Comparison of ENCODE assay signal across 3 cellular contexts in genomic region chr16:72203401-72203800, GRCh38.
TF ChIP-seq lines count a peak whose summit lies in the region.

No MANE protein-coding gene starts in this region.

TF ChIP-seq in liver, 16 proteins besides CTCF, POLR2A, EP300 and RAD21 (continued from another document):
- TF ChIP-seq HNF4G (IDR thresholded peaks at IDR 0.05) (no peak), NR2F2 (IDR thresholded peaks at IDR 0.05) (no peak), GABPA (IDR thresholded peaks at IDR 0.05 in 1 of 2, conservative IDR thresholded peaks at IDR 0.05 in 1 of 2) (no peak), RXRA (IDR thresholded peaks at IDR 0.05) (no peak), FOXA1 (IDR thresholded peaks at IDR 0.05) (no peak)

TF ChIP-seq in HepG2, 621 proteins besides CTCF, POLR2A, EP300 and RAD21:
- TF ChIP-seq, protein P1, sequence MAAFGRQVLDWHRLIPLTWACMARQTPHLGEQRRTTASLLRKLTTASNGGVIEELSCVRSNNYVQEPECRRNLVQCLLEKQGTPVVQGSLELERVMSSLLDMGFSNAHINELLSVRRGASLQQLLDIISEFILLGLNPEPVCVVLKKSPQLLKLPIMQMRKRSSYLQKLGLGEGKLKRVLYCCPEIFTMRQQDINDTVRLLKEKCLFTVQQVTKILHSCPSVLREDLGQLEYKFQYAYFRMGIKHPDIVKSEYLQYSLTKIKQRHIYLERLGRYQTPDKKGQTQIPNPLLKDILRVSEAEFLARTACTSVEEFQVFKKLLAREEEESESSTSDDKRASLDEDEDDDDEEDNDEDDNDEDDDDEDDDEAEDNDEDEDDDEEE (CRISPR knock-in tag; IDR thresholded peaks at IDR 0.05): no peak
- no peak for TF ChIP-seq ZNF34 (CRISPR knock-in tag; IDR thresholded peaks at IDR 0.05; ENCODE audit: borderline replicate concordance)
- TF ChIP-seq DMTF1 (CRISPR knock-in tag; IDR thresholded peaks at IDR 0.05): no peak
- TF ChIP-seq HBP1 (CRISPR knock-in tag; IDR thresholded peaks at IDR 0.05; ENCODE audit: low read depth): no peak
- no peak for TF ChIP-seq ZC3H4 (CRISPR knock-in tag; IDR thresholded peaks at IDR 0.05; ENCODE audit: borderline replicate concordance)
- TF ChIP-seq ZSCAN29 (CRISPR knock-in tag; conservative IDR thresholded peaks at IDR 0.05): no peak
- TF ChIP-seq KLF9 (CRISPR knock-in tag; IDR thresholded peaks at IDR 0.05; ENCODE audit: low read depth): no peak
- TF ChIP-seq ZNF20 (CRISPR knock-in tag; IDR thresholded peaks at IDR 0.05): no peak
- TF ChIP-seq ZNF749 (CRISPR knock-in tag; IDR thresholded peaks at IDR 0.05; ENCODE audit: borderline replicate concordance): no peak
- TF ChIP-seq ZNF709 (CRISPR knock-in tag; IDR thresholded peaks at IDR 0.05): no peak
- no peak for TF ChIP-seq MED13 (CRISPR knock-in tag; IDR thresholded peaks at IDR 0.05)
- TF ChIP-seq GZF1 (CRISPR knock-in tag; IDR thresholded peaks at IDR 0.05): no peak
- no peak for TF ChIP-seq TGIF2 (CRISPR knock-in tag; IDR thresholded peaks at IDR 0.05)
- no peak for TF ChIP-seq ZNF7 (CRISPR knock-in tag; IDR thresholded peaks at IDR 0.05)

TF ChIP-seq in SK-N-SH treated with all-trans-retinoic acid at 6 μM for 48 hours, 23 proteins besides CTCF, POLR2A, EP300 and RAD21 (continued from another document):
- TF ChIP-seq TSHZ2 (CRISPR knock-in tag; IDR thresholded peaks at IDR 0.05) (no peak), ESRRG (CRISPR knock-in tag; IDR thresholded peaks at IDR 0.05) (no peak), TOX (CRISPR knock-in tag; IDR thresholded peaks at IDR 0.05; ENCODE audit: borderline replicate concordance) (no peak), PPARA (CRISPR knock-in tag; IDR thresholded peaks at IDR 0.05; ENCODE audit: borderline replicate concordance) (no peak), CREB5 (CRISPR knock-in tag; IDR thresholded peaks at IDR 0.05; ENCODE audit: low read depth) (no peak), OSR1 (CRISPR knock-in tag; IDR thresholded peaks at IDR 0.05) (no peak), TCF4 (CRISPR knock-in tag; IDR thresholded peaks at IDR 0.05; ENCODE audit: borderline replicate concordance) (no peak), ZNF70 (CRISPR knock-in tag; IDR thresholded peaks at IDR 0.05) (no peak), ZNF8 (CRISPR knock-in tag; IDR thresholded peaks at IDR 0.05) (no peak), ISL1 (CRISPR knock-in tag; IDR thresholded peaks at IDR 0.05) (no peak), ZFP3 (CRISPR knock-in tag; IDR thresholded peaks at IDR 0.05) (no peak), CSDC2 (CRISPR knock-in tag; IDR thresholded peaks at IDR 0.05) (no peak), ARNTL (CRISPR knock-in tag; IDR thresholded peaks at IDR 0.05; ENCODE audit: borderline replicate concordance, low read depth) (no peak)
- TF ChIP-seq, protein P2, sequence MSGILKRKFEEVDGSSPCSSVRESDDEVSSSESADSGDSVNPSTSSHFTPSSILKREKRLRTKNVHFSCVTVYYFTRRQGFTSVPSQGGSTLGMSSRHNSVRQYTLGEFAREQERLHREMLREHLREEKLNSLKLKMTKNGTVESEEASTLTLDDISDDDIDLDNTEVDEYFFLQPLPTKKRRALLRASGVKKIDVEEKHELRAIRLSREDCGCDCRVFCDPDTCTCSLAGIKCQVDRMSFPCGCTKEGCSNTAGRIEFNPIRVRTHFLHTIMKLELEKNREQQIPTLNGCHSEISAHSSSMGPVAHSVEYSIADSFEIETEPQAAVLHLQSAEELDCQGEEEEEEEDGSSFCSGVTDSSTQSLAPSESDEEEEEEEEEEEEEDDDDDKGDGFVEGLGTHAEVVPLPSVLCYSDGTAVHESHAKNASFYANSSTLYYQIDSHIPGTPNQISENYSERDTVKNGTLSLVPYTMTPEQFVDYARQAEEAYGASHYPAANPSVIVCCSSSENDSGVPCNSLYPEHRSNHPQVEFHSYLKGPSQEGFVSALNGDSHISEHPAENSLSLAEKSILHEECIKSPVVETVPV (CRISPR knock-in tag; IDR thresholded peaks at IDR 0.05): no peak
TF ChIP-seq in SK-N-SH treated with all-trans-retinoic acid at 6 μM for 48 hours: peak in this region for 0.
